Comparison of ENCODE assay signal across 15 cellular contexts in genomic region chr19:7783991-7784421, GRCh38. TPM values are rescaled to one million over a fixed set of nuclear protein-coding genes. Genes with fewer than 3 reads are reported as not detected.
DNase-seq lines count a peak whose midpoint lies in the region; ATAC-seq, FAIRE-seq and TF ChIP-seq lines count a peak whose summit lies in the region.
"Had no signal": no experiment of that assay in that cellular context is flagged by ENCODE, and none has a peak within 500 bp of the region (broad histone marks: within the 10 kb centered on the region; RNA-seq: fewer than 3 reads in every experiment).

No MANE protein-coding gene starts in this region.

- no peak overlapping the region for H3K4me2 ChIP-seq in GM23338

- no peaks in the 10 kb centered on the region; the same call in 2 of the 3 replicates for H3K9me3 Mint-ChIP-seq in GM23338
- H3K9me3 Mint-ChIP-seq in endodermal cell, result no peaks in the 10 kb centered on the region

- H3K79me2 ChIP-seq in GM23338 (replicated peaks; ENCODE audit: insufficient read depth), result no peaks in the 10 kb centered on the region

- H3K27me3 ChIP-seq in GM23338 (ENCODE audit: insufficient read depth), result peaks cover 42% of the 10 kb centered on the region
- H3K27me3 ChIP-seq in endodermal cell (ENCODE audit: control insufficient read depth, insufficient read depth, low read length, poor library complexity, severe bottlenecking), result peaks cover 83% of the 10 kb centered on the region

- ATAC-seq in GM23338 (peak; percentile 5; the same call in 1 of the 3 replicates), omental fat pad (ENCODE audit: low FRiP score) (peak; percentile 87), GM21447 (IDR thresholded peaks at IDR 0.05; ENCODE audit: unreplicated experiment) (no peak)
- ATAC-seq: stimulated activated naive CD8-positive, alpha-beta T cell treated with anti-CD3 and anti-CD28 coated beads, Interleukin-15, Interleukin-2, amounts not matched to agents 100 U/mL and 50 U/mL, for 24 hours had no signal

- TF ChIP-seq POLR2A in GM12891 (IDR thresholded peaks at IDR 0.05; ENCODE audit: low read depth, low read length), result no peak

- no peak overlapping the region for H3K4me3 ChIP-seq in GM23338
- no peak overlapping the region for H3K4me3 ChIP-seq in endodermal cell (ENCODE audit: low read length)
- H3K4me3 ChIP-seq: skin epidermis had no signal

- H3K4me1 ChIP-seq in GM23338 (ENCODE audit: insufficient read depth) (peaks cover 3% of the 10 kb centered on the region; the same call in 1 of the 2 replicates), endodermal cell (ENCODE audit: control insufficient read depth, insufficient read depth, low read length) (no peaks in the 10 kb centered on the region)

- no peaks in the 10 kb centered on the region for H4K20me1 ChIP-seq in GM23338 (replicated peaks; ENCODE audit: insufficient read depth)

- H3K27me3 Mint-ChIP-seq in GM23338 (ENCODE audit: insufficient read depth, low read depth, poor library complexity) (peaks cover 23% of the 10 kb centered on the region), endodermal cell (ENCODE audit: insufficient read depth) (peaks cover 91% of the 10 kb centered on the region)

- H3K36me3 ChIP-seq in GM23338 (ENCODE audit: insufficient read depth) (no peaks in the 10 kb centered on the region), endodermal cell (ENCODE audit: control insufficient read depth, insufficient read depth, low read length) (no peaks in the 10 kb centered on the region)

- DNase-seq in GM23338 (ENCODE audit: low spot score) (peak; percentile 46), NOMO-1 (lab: John Stamatoyannopoulos, UW; ENCODE audit: unreplicated experiment in 2 of 2) (peak; percentile 75 to 81), endodermal cell (peak; percentile 53), omental fat pad (ENCODE audit: low spot score) (no peak), GM12891 (ENCODE audit: insufficient read length, low spot score) (no peak), NCI-H1105 treated with DMSO at 0.1 percent for 48 hours (lab: John Stamatoyannopoulos, UW) (no peak)
- no peak for DNase-seq in activated CD4-positive, alpha-beta T cell treated with anti-CD3 and anti-CD28 coated beads, Interleukin-2, amount 50 U/mL, for 4 hours
- DNase-seq: effector memory CD4-positive, alpha-beta T cell; NCI-H187 treated with DMSO at 0.1 percent for 48 hours; stimulated activated naive CD8-positive, alpha-beta T cell treated with anti-CD3 and anti-CD28 coated beads, Interleukin-15, Interleukin-2, amounts not matched to agents 100 U/mL and 50 U/mL, for 24 hours; T-helper 9 cell had no signal

- no peaks in the 10 kb centered on the region for H3K9me3 ChIP-seq in endodermal cell (ENCODE audit: control insufficient read depth, low read length)

- no peaks in the 10 kb centered on the region for H3K9me2 ChIP-seq in GM23338 (ENCODE audit: insufficient read depth)

- peaks cover 11% of the 10 kb centered on the region for H3K4me1 Mint-ChIP-seq in GM23338
- H3K4me1 Mint-ChIP-seq in endodermal cell, result no peaks in the 10 kb centered on the region

- H3K9ac ChIP-seq in endodermal cell (ENCODE audit: extremely low read depth, low read length, poor library complexity, severe bottlenecking), result no peak overlapping the region

- H3K4me3 Mint-ChIP-seq in GM23338 (no peak overlapping the region), endodermal cell (no peak overlapping the region)
- H3K4me3 Mint-ChIP-seq: memory B cell had no signal

- H3F3A ChIP-seq in GM23338 (replicated peaks; ENCODE audit: low read depth), result 0 out of 2 replicates have a peak, but pooled peaks cover 3% of the 10 kb centered on the region

- H3K27ac Mint-ChIP-seq in GM23338 (no peak overlapping the region), endodermal cell (no peak overlapping the region)
- H3K27ac Mint-ChIP-seq: activated T-helper 2 cell treated with anti-CD3 and anti-CD28 coated beads, Interferon-gamma antibody, Interleukin-2, Interleukin-4, amounts not matched to agents 10 μg/mL and 5 μg/mL and 100 μg/mL, durations not matched to agents 14 hours and 24 hours and 36 hours; memory B cell had no signal

- H3K36me3 Mint-ChIP-seq in GM23338 (ENCODE audit: low read depth) (0 out of 3 replicates have a peak, but pooled peaks cover 3% of the 10 kb centered on the region), endodermal cell (ENCODE audit: low read depth) (no peaks in the 10 kb centered on the region)
- H3K36me3 Mint-ChIP-seq: memory B cell had no signal

- no peak overlapping the region for H3K27ac ChIP-seq in GM23338 (ENCODE audit: low read depth)
- H3K27ac ChIP-seq in endodermal cell (ENCODE audit: low read depth, low read length), result no peak overlapping the region
- H3K27ac ChIP-seq: skin epidermis had no signal

- WGBS in endodermal cell (ENCODE audit: insufficient coverage in 1 of 2, insufficient read length in 1 of 2), 2 experiments, result 22 to 31% methylated on average over 7 to 8 of the region's 8 CpGs

- H2AFZ ChIP-seq in GM23338, result no peak overlapping the region

- TF ChIP-seq CTCF in GM23338 (conservative IDR thresholded peaks at IDR 0.05; ENCODE audit: low read depth in 2 of 2) (no peak), endodermal cell (conservative IDR thresholded peaks at IDR 0.05) (no peak), omental fat pad (IDR thresholded peaks at IDR 0.05) (no peak)

- no peak for FAIRE-seq in GM12891 (lab: Jason Lieb, UNC)

TF ChIP-seq in GM12891, 5 proteins besides CTCF, POLR2A, EP300 and RAD21:
- no peak for TF ChIP-seq TAF1 (IDR thresholded peaks at IDR 0.05; ENCODE audit: low read depth, low read length)
- TF ChIP-seq SPI1 (IDR thresholded peaks at IDR 0.05; ENCODE audit: low read depth, low read length), result no peak
- no peak for TF ChIP-seq POLR2AphosphoS5 (IDR thresholded peaks at IDR 0.05; ENCODE audit: low read depth, low read length)
- no peak for TF ChIP-seq POU2F2 (IDR thresholded peaks at IDR 0.05; ENCODE audit: low read depth, low read length)
- no peak for TF ChIP-seq PAX5 (IDR thresholded peaks at IDR 0.05; ENCODE audit: insufficient read depth, low read length, severe bottlenecking)

RNA-seq across cellular contexts. Expression of gene CLEC4M, which starts 21.0 kb away (rescaled TPM):
- not detected in 2 replicates for total RNA-seq in GM23338 (2014; rRNA removed; shearing (Covaris generic))
- polyA plus RNA-seq in GM23338 (2016; fragmentation: Nextera tagmentation; extraction: Ambion mirVana), result not detected in 2 replicates
- total RNA-seq in endodermal cell (not detected), omental fat pad (under 1 TPM in 2 of 4 donors, not detected in 2; 0.56 to 0.93 TPM)
- not detected for polyA plus RNA-seq in endodermal cell (2013, experiment 1 of 2)
- not detected for polyA plus RNA-seq in endodermal cell (2013, experiment 2 of 2)
- polyA plus RNA-seq in GM12891 (2012; ENCODE audit: low read depth, missing spikeins), result 0.18 TPM
- total RNA-seq: activated T-helper 2 cell treated with anti-CD3 and anti-CD28 coated beads, Interferon-gamma antibody, Interleukin-2, Interleukin-4, amounts not matched to agents 10 μg/mL and 5 μg/mL and 100 μg/mL, durations not matched to agents 14 hours and 24 hours and 36 hours had no signal

RNA-seq across cellular contexts. Expression of gene CD209, which starts 36.7 kb away (rescaled TPM):
- 0.35 TPM in 1 of 2 replicates, not detected in the other for total RNA-seq in GM23338 (2014; rRNA removed; shearing (Covaris generic))
- polyA plus RNA-seq in GM23338 (2016; fragmentation: Nextera tagmentation; extraction: Ambion mirVana), result not detected in 2 replicates
- total RNA-seq in endodermal cell (not detected), omental fat pad (10 to 100 TPM; 12.7 to 21.8 (median 17.2) TPM)
- polyA plus RNA-seq in endodermal cell (2013, experiment 1 of 2), result not detected
- not detected for polyA plus RNA-seq in endodermal cell (2013, experiment 2 of 2)
- polyA plus RNA-seq in GM12891 (2012; ENCODE audit: low read depth, missing spikeins), result 0.13 TPM
- total RNA-seq: activated T-helper 2 cell treated with anti-CD3 and anti-CD28 coated beads, Interferon-gamma antibody, Interleukin-2, Interleukin-4, amounts not matched to agents 10 μg/mL and 5 μg/mL and 100 μg/mL, durations not matched to agents 14 hours and 24 hours and 36 hours had no signal

RNA-seq across cellular contexts. Expression of gene EVI5L, which starts 46.0 kb away (rescaled TPM):
- total RNA-seq in GM23338 (2014; rRNA removed; shearing (Covaris generic)), result 14.0 and 16.2 TPM in 2 replicates
- polyA plus RNA-seq in GM23338 (2016; fragmentation: Nextera tagmentation; extraction: Ambion mirVana), result 4.3 and 4.5 TPM in 2 replicates
- total RNA-seq in endodermal cell (1 to 10 TPM; 6.4 to 9.2 TPM), omental fat pad (10 to 100 TPM in 1 of 4 donors, 1 to 10 TPM in 3; 6.9 to 10.8 (median 7.9) TPM)
- polyA plus RNA-seq in endodermal cell (2013, experiment 1 of 2), result 14.6 TPM
- polyA plus RNA-seq in endodermal cell (2013, experiment 2 of 2), result 12.3 TPM
- 7.7 TPM for polyA plus RNA-seq in GM12891 (2012; ENCODE audit: low read depth, missing spikeins)

RNA-seq across cellular contexts. Expression of gene CLEC4G, which starts 52.1 kb away (rescaled TPM):
- 0.23 and 0.52 TPM in 2 replicates for total RNA-seq in GM23338 (2014; rRNA removed; shearing (Covaris generic))
- 0.65 and 0.70 TPM in 2 replicates for polyA plus RNA-seq in GM23338 (2016; fragmentation: Nextera tagmentation; extraction: Ambion mirVana)
- total RNA-seq in endodermal cell (not detected), omental fat pad (1 to 10 TPM; 2.3 to 9.3 (median 6.0) TPM)
- polyA plus RNA-seq in endodermal cell (2013, experiment 1 of 2), result not detected
- not detected for polyA plus RNA-seq in endodermal cell (2013, experiment 2 of 2)
- 2.7 TPM for polyA plus RNA-seq in GM12891 (2012; ENCODE audit: low read depth, missing spikeins)
- total RNA-seq: activated T-helper 2 cell treated with anti-CD3 and anti-CD28 coated beads, Interferon-gamma antibody, Interleukin-2, Interleukin-4, amounts not matched to agents 10 μg/mL and 5 μg/mL and 100 μg/mL, durations not matched to agents 14 hours and 24 hours and 36 hours had no signal

Comparison
In these comparisons a context has a peak if more than half of its experiments do, and no peak if none do; other contexts are left out.
1. DNase-seq: peak in GM23338 (single experiment), NOMO-1 (2 of 2) and endodermal cell (single experiment); none in omental fat pad (single experiment), GM12891 (single experiment), NCI-H1105 treated with DMSO at 0.1 percent for 48 hours (single experiment) and activated CD4-positive, alpha-beta T cell treated with anti-CD3 and anti-CD28 coated beads, Interleukin-2, amount 50 U/mL, for 4 hours (0 of 2).
2. RNA of gene CD209, which starts 36.7 kb away (total RNA-seq): 12.7 to 21.8 TPM in omental fat pad; not detected in endodermal cell and 0.35 TPM in GM23338; every median in the first group is over 4 times any median in the second.